ENCODE assay signal across 1 cellular context in the genomic region with DNA sequence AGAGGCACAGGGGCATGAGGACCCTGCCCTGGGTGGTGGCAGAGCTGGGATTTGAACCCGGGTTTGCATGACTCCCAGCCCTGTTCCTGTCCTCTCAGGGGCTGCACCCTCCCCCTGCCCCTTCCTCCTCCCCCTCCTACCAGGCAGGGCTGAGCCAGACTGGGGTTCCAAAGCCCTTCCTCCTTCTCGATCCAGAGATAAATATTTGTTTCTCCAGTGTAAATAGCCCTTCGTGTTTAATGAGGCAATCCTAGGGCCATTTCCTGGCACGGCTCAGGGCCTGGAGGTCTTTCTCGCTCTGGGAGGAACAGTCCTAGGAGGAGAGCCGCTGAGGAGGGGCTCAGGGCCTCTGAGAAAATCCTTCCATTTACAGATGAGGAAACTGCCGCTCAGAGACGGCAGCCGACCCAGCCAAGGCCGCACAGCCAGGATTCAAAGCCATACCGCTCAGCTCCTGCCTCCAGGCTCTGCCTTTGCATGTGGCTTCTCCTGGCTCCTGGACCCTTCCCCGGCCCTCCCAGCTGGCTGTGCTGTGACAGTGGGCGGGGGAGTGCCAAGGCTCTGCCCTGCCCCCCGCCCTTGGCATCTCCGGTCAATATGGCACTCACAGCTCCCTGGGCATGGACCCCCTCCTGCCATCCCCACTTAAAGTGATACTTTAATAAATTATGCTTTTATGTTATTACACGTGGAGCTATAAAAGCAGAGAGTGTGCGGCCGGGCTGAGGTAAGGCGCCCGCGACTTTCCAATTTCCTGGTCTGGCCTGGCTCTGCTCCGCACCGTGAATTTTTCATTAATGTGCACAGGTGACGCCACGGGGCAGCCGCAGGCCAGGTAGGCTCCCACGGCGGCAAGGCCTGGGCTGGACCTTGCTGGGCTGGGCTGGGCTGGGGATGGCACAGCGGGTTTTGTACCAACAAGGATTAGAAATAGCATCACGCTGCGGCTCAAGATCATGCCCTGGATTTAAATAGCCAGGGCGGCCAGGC.
TF ChIP-seq lines count a peak whose summit lies in the region.

No MANE protein-coding gene starts in this region.

TF ChIP-seq in HepG2, 621 proteins besides CTCF, POLR2A, EP300 and RAD21 (continued from another document):
- TF ChIP-seq, protein P1, sequence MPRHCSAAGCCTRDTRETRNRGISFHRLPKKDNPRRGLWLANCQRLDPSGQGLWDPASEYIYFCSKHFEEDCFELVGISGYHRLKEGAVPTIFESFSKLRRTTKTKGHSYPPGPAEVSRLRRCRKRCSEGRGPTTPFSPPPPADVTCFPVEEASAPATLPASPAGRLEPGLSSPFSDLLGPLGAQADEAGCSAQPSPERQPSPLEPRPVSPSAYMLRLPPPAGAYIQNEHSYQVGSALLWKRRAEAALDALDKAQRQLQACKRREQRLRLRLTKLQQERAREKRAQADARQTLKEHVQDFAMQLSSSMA (CRISPR knock-in tag; IDR thresholded peaks at IDR 0.05) = no peak
- TF ChIP-seq, protein P2, sequence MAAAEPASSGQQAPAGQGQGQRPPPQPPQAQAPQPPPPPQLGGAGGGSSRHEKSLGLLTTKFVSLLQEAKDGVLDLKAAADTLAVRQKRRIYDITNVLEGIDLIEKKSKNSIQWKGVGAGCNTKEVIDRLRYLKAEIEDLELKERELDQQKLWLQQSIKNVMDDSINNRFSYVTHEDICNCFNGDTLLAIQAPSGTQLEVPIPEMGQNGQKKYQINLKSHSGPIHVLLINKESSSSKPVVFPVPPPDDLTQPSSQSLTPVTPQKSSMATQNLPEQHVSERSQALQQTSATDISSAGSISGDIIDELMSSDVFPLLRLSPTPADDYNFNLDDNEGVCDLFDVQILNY (CRISPR knock-in tag; conservative IDR thresholded peaks at IDR 0.05) = no peak
- TF ChIP-seq ZBTB3 (CRISPR knock-in tag; IDR thresholded peaks at IDR 0.05; ENCODE audit: borderline replicate concordance, low read depth) (no peak), JARID2 (CRISPR knock-in tag; IDR thresholded peaks at IDR 0.05; ENCODE audit: insufficient replicate concordance) (no peak), NFE2L1 (CRISPR knock-in tag; IDR thresholded peaks at IDR 0.05; ENCODE audit: borderline replicate concordance) (no peak), HNRNPLL (IDR thresholded peaks at IDR 0.05; ENCODE audit: low read depth, low read length, poor library complexity, severe bottlenecking) (no peak), NR2F6 (IDR thresholded peaks at IDR 0.05) (no peak), NR2F6 (CRISPR knock-in tag; IDR thresholded peaks at IDR 0.05) (no peak), KDM5B (CRISPR knock-in tag; IDR thresholded peaks at IDR 0.05; ENCODE audit: borderline replicate concordance) (no peak), ELF1 (CRISPR knock-in tag; IDR thresholded peaks at IDR 0.05) (no peak), PITX1 (CRISPR knock-in tag; IDR thresholded peaks at IDR 0.05) (no peak), PHF20 (CRISPR knock-in tag; IDR thresholded peaks at IDR 0.05) (no peak), BCL6 (CRISPR knock-in tag; IDR thresholded peaks at IDR 0.05) (peak; percentile 60; the same call in 1 of the 2 replicates), RFX3 (CRISPR knock-in tag; IDR thresholded peaks at IDR 0.05) (no peak)
- TF ChIP-seq, protein P3, sequence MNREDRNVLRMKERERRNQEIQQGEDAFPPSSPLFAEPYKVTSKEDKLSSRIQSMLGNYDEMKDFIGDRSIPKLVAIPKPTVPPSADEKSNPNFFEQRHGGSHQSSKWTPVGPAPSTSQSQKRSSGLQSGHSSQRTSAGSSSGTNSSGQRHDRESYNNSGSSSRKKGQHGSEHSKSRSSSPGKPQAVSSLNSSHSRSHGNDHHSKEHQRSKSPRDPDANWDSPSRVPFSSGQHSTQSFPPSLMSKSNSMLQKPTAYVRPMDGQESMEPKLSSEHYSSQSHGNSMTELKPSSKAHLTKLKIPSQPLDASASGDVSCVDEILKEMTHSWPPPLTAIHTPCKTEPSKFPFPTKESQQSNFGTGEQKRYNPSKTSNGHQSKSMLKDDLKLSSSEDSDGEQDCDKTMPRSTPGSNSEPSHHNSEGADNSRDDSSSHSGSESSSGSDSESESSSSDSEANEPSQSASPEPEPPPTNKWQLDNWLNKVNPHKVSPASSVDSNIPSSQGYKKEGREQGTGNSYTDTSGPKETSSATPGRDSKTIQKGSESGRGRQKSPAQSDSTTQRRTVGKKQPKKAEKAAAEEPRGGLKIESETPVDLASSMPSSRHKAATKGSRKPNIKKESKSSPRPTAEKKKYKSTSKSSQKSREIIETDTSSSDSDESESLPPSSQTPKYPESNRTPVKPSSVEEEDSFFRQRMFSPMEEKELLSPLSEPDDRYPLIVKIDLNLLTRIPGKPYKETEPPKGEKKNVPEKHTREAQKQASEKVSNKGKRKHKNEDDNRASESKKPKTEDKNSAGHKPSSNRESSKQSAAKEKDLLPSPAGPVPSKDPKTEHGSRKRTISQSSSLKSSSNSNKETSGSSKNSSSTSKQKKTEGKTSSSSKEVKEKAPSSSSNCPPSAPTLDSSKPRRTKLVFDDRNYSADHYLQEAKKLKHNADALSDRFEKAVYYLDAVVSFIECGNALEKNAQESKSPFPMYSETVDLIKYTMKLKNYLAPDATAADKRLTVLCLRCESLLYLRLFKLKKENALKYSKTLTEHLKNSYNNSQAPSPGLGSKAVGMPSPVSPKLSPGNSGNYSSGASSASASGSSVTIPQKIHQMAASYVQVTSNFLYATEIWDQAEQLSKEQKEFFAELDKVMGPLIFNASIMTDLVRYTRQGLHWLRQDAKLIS (CRISPR knock-in tag; IDR thresholded peaks at IDR 0.05) = no peak
